28 cellular contexts compared by ENCODE assay signal in the genomic region with DNA sequence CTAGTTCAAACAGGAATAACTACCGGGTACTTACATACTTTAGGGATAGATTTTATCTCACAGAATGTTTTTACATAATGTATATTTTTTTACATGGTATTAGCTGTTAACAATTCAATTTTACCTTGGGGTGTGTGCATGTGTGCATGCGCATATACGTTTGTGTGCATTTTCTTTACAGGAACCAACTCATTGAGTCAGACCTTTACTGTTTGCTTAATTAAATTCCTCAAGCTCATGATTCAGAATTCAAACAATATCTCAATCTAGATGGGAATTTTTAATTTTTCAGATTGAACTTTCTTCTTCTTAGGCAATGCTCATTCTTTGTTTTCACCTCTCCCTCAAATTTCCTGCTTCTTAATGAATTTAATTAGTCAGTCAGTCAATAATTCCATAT.
"Had no signal": no experiment of that assay in that cellular context is flagged by ENCODE, and none has a peak within 500 bp of the region (broad histone marks: within the 10 kb centered on the region; RNA-seq: fewer than 3 reads in every experiment).

No MANE protein-coding gene starts in this region.

- H3K9me3 Mint-ChIP-seq: activated CD4-positive, alpha-beta T cell treated with anti-CD3 and anti-CD28 coated beads, Interleukin-2, amount 10 ng/mL, durations not matched to agents 24 days and 14 days; activated CD8-positive, alpha-beta T cell treated with anti-CD3 and anti-CD28 coated beads for 36 hours; activated naive CD4-positive, alpha-beta T cell treated with anti-CD3 and anti-CD28 coated beads, Interleukin-2, amount 50 U/mL, for 24 hours; activated naive CD8-positive, alpha-beta T cell treated with anti-CD3 and anti-CD28 coated beads, Interleukin-2, amount 10 ng/mL, durations not matched to agents 7 days and 5 days; activated T-cell treated with anti-CD3 and anti-CD28 coated beads, Interleukin-2, amount 50 U/mL, for 24 hours; activated T-helper 2 cell treated with anti-CD3 and anti-CD28 coated beads, Interferon-gamma antibody, Interleukin-2, Interleukin-4, amounts not matched to agents 10 μg/mL and 5 μg/mL and 100 μg/mL, durations not matched to agents 14 hours and 24 hours and 36 hours; T-helper 1 cell treated with Interleukin-12 subunit alpha and Interleukin-12 subunit beta and Interleukin-4 antibody, amounts not matched to agents 30 μg/mL and 1 μg/mL, for 36 hours; T-helper 2 cell treated with Interferon-gamma antibody and Interleukin-4, amounts not matched to agents 5 μg/mL and 100 μg/mL, for 36 hours had no signal

- H3K27me3 ChIP-seq: ascending aorta, SJSA1 had no signal

- H3K4me2 ChIP-seq: KMS-11, SK-N-SH had no signal

- H3K4me3 ChIP-seq: ascending aorta, SJSA1 had no signal

- H3K27ac ChIP-seq: ascending aorta, KMS-11, RWPE1, SJSA1 had no signal

- H3K36me3 ChIP-seq: ascending aorta, SJSA1 had no signal

- H3K9me2 ChIP-seq: SK-N-SH had no signal

- H3K4me1 ChIP-seq: ascending aorta had no signal

- H3K4me1 Mint-ChIP-seq: activated naive CD4-positive, alpha-beta T cell treated with anti-CD3 and anti-CD28 coated beads, Interleukin-2, amount 50 U/mL, for 24 hours; activated naive CD8-positive, alpha-beta T cell treated with anti-CD3 and anti-CD28 coated beads, Interleukin-2, amount 10 ng/mL, durations not matched to agents 7 days and 5 days had no signal

- ATAC-seq: activated CD8-positive, alpha-beta T cell treated with anti-CD3 and anti-CD28 coated beads for 36 hours had no signal

- H3K9me3 ChIP-seq: ascending aorta, SJSA1, SK-N-SH had no signal

- H3K36me3 Mint-ChIP-seq: activated naive CD4-positive, alpha-beta T cell treated with anti-CD3 and anti-CD28 coated beads, Interleukin-2, amount 50 U/mL, for 24 hours; activated naive CD8-positive, alpha-beta T cell treated with anti-CD3 and anti-CD28 coated beads, Interleukin-2, amount 10 ng/mL, durations not matched to agents 7 days and 5 days had no signal

- DNase-seq: activated CD4-positive, alpha-beta T cell treated with anti-CD3 and anti-CD28 coated beads, Interleukin-2, amount 10 ng/mL, durations not matched to agents 24 days and 14 days; activated CD4-positive, alpha-beta T cell treated with anti-CD3 and anti-CD28 coated beads, Interleukin-2, amount 50 U/mL, for 4 hours; activated CD8-positive, alpha-beta T cell treated with anti-CD3 and anti-CD28 coated beads for 36 hours; activated gamma-delta T cell; activated naive CD4-positive, alpha-beta T cell treated with Interleukin-2 at 50 U/mL for 16 hours; activated naive CD8-positive, alpha-beta T cell treated with anti-CD3 and anti-CD28 coated beads, Interleukin-2, amount 10 ng/mL, durations not matched to agents 7 days and 5 days; activated T-cell treated with anti-CD3 and anti-CD28 coated beads, Interleukin-2, amount 50 U/mL, for 24 hours; amygdala; caudate nucleus; cerebellar nuclear complex; NCI-H1105; NCI-H1417 treated with DMSO at 0.1 percent for 48 hours; NCI-H1930; NCI-H2081 treated with DMSO at 0.1 percent for 48 hours; NCI-H226; NCI-H446 treated with DMSO at 0.1 percent for 48 hours; NCI-H524; NCI-H69; Right ventricle myocardium superior; SK-N-SH had no signal

- H3K27ac Mint-ChIP-seq: activated CD4-positive, alpha-beta T cell treated with anti-CD3 and anti-CD28 coated beads, Interleukin-2, amount 10 ng/mL, durations not matched to agents 24 days and 14 days; activated CD8-positive, alpha-beta T cell treated with anti-CD3 and anti-CD28 coated beads for 36 hours; activated naive CD4-positive, alpha-beta T cell treated with anti-CD3 and anti-CD28 coated beads, Interleukin-2, amount 50 U/mL, for 24 hours; activated naive CD8-positive, alpha-beta T cell treated with anti-CD3 and anti-CD28 coated beads, Interleukin-2, amount 10 ng/mL, durations not matched to agents 7 days and 5 days; activated T-cell treated with anti-CD3 and anti-CD28 coated beads, Interleukin-2, amount 50 U/mL, for 24 hours; activated T-helper 2 cell treated with anti-CD3 and anti-CD28 coated beads, Interferon-gamma antibody, Interleukin-2, Interleukin-4, amounts not matched to agents 10 μg/mL and 5 μg/mL and 100 μg/mL, durations not matched to agents 14 hours and 24 hours and 36 hours; T-helper 1 cell treated with Interleukin-12 subunit alpha and Interleukin-12 subunit beta and Interleukin-4 antibody, amounts not matched to agents 30 μg/mL and 1 μg/mL, for 36 hours; T-helper 2 cell treated with Interferon-gamma antibody and Interleukin-4, amounts not matched to agents 5 μg/mL and 100 μg/mL, for 36 hours had no signal

- H3K4me3 Mint-ChIP-seq: activated CD4-positive, alpha-beta T cell treated with anti-CD3 and anti-CD28 coated beads, Interleukin-2, amount 10 ng/mL, durations not matched to agents 24 days and 14 days; activated CD8-positive, alpha-beta T cell treated with anti-CD3 and anti-CD28 coated beads for 36 hours; activated naive CD4-positive, alpha-beta T cell treated with anti-CD3 and anti-CD28 coated beads, Interleukin-2, amount 50 U/mL, for 24 hours; activated naive CD8-positive, alpha-beta T cell treated with anti-CD3 and anti-CD28 coated beads, Interleukin-2, amount 10 ng/mL, durations not matched to agents 7 days and 5 days; activated T-cell treated with anti-CD3 and anti-CD28 coated beads, Interleukin-2, amount 50 U/mL, for 24 hours; T-helper 1 cell treated with Interleukin-12 subunit alpha and Interleukin-12 subunit beta and Interleukin-4 antibody, amounts not matched to agents 30 μg/mL and 1 μg/mL, for 36 hours; T-helper 2 cell treated with Interferon-gamma antibody and Interleukin-4, amounts not matched to agents 5 μg/mL and 100 μg/mL, for 36 hours had no signal

- H3K9ac ChIP-seq: KMS-11, SK-N-SH had no signal
